ENCODE assay signal across 21 cellular contexts in the genomic region with DNA sequence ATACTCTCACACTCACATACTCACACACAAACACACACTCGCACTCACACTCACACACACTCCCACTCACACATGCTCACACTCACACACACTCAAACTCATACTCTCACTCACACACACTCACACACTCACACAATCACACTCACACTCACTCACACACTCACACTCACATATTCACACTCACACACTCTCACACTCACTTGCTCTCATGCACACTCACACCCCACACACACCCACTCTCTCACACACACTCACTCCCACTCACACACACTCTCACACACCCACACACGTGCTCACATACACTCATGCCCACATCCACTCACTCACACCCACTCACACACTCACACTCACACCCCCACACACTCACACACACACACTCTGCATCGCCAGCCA. TPM values are rescaled to one million over a fixed set of nuclear protein-coding genes. Genes with fewer than 3 reads are reported as not detected.
DNase-seq lines count a peak whose midpoint lies in the region; ATAC-seq, FAIRE-seq and TF ChIP-seq lines count a peak whose summit lies in the region.
"Had no signal": no experiment of that assay in that cellular context is flagged by ENCODE, and none has a peak within 500 bp of the region (broad histone marks: within the 10 kb centered on the region; RNA-seq: fewer than 3 reads in every experiment).

No MANE protein-coding gene starts in this region.

- no peak overlapping the region for H4K91ac ChIP-seq in neuronal stem cell (ENCODE audit: low read depth, low read length, poor library complexity)

- no peak overlapping the region for H3K23ac ChIP-seq in neuronal stem cell (ENCODE audit: low read depth, low read length, poor library complexity)

- no peak overlapping the region for H3K27ac ChIP-seq in HEK293 (ENCODE audit: extremely low read depth, low read depth, low read length)
- H3K27ac ChIP-seq in WERI-Rb-1 = peak overlapping the region; percentile 83
- peak overlapping the region; percentile 42 for H3K27ac ChIP-seq in layer of hippocampus (ENCODE audit: low read depth, low read length)
- no peak overlapping the region for H3K27ac ChIP-seq in neuronal stem cell (replicated peaks; ENCODE audit: low read length)
- H3K27ac ChIP-seq: BLaER1, KMS-11 had no signal

- H2BK15ac ChIP-seq in neuronal stem cell (ENCODE audit: low read length) = no peak overlapping the region

- no peak overlapping the region for H3K4me3 ChIP-seq in HEK293 (ENCODE audit: low read depth, low read length)
- no peak overlapping the region for H3K4me3 ChIP-seq in WERI-Rb-1 (ENCODE audit: low read depth, low read length)
- H3K4me3 ChIP-seq in bronchial epithelial cell (ENCODE audit: low read depth, low read length) = no peak overlapping the region
- no peak overlapping the region for H3K4me3 ChIP-seq in neuronal stem cell (ENCODE audit: low read length in 2 of 2)
- H3K4me3 ChIP-seq: BLaER1, GM23338 had no signal

- H2AFZ ChIP-seq in neuronal stem cell (ENCODE audit: low read length) = no peak overlapping the region
- H2AFZ ChIP-seq: GM23338 had no signal

- H3K14ac ChIP-seq in neuronal stem cell (ENCODE audit: low read length) = no peak overlapping the region

- H2BK12ac ChIP-seq in neuronal stem cell (ENCODE audit: low read length) = no peak overlapping the region

- DNase-seq in WERI-Rb-1 (no peak), bronchial epithelial cell (ENCODE audit: low read depth) (no peak), NCI-H510A (lab: John Stamatoyannopoulos, UW) (no peak), neuronal stem cell (ENCODE audit: low spot score) (no peak)
- DNase-seq: 8988T; CD4-positive, alpha-beta memory T cell; DMS153; GDM1; H7 had no signal

- H3K36me3 ChIP-seq in HEK293 (ENCODE audit: control insufficient read depth in 2 of 2, insufficient read depth in 1 of 2, low read length in 2 of 2) (no peaks in the 10 kb centered on the region), WERI-Rb-1 (no peaks in the 10 kb centered on the region), bronchial epithelial cell (ENCODE audit: control insufficient read depth, insufficient read depth, low read length) (no peaks in the 10 kb centered on the region), neuronal stem cell (replicated peaks in 1 of 2; ENCODE audit: control insufficient read depth in 2 of 2, insufficient read depth in 2 of 2, low read length in 2 of 2) (no peaks in the 10 kb centered on the region)
- H3K36me3 ChIP-seq: BLaER1 had no signal

- no peak overlapping the region for H2BK5ac ChIP-seq in neuronal stem cell (ENCODE audit: low read length)

- no peak overlapping the region for H3K9ac ChIP-seq in neuronal stem cell (ENCODE audit: low read depth, low read length, poor library complexity)
- H3K9ac ChIP-seq: BLaER1, KMS-11 had no signal

- no peak overlapping the region for H3K4me2 ChIP-seq in neuronal stem cell (ENCODE audit: insufficient read depth, low read length, poor library complexity, severe bottlenecking)
- H3K4me2 ChIP-seq: GM23338, KMS-11 had no signal

- CTCF ChIA-PET in HEK293 (lab: Yijun Ruan, JAX) = no interaction called here

- H4K8ac ChIP-seq in neuronal stem cell (ENCODE audit: low read depth, low read length) = no peak overlapping the region

- 100% methylated on average over 1 of the region's 3 CpGs; no CpG with 5 or more reads in 1 of the 2 donors for WGBS in neuronal stem cell (ENCODE audit: extremely low coverage in 2 of 2, insufficient read length in 2 of 2, insufficient replicate concordance in 1 of 2), 2 donors

- peaks cover 3% of the 10 kb centered on the region for H3K79me1 ChIP-seq in neuronal stem cell (ENCODE audit: low read depth, low read length)

- H3K27me3 ChIP-seq in WERI-Rb-1 (ENCODE audit: insufficient read depth, low read depth, severe bottlenecking) (peaks cover 21% of the 10 kb centered on the region), bronchial epithelial cell (ENCODE audit: control insufficient read depth, insufficient read depth, low read length) (no peaks in the 10 kb centered on the region), layer of hippocampus (ENCODE audit: control insufficient read depth, insufficient read depth, low read length) (no peaks in the 10 kb centered on the region), neuronal stem cell (ENCODE audit: control insufficient read depth in 3 of 3, insufficient read depth in 3 of 3, low read depth in 1 of 3, low read length in 3 of 3) (peaks cover 0 to 51% (median 15%) of the 10 kb centered on the region in 3 experiments)

- no peak for ATAC-seq in GM19395 (IDR thresholded peaks at IDR 0.05; ENCODE audit: unreplicated experiment)
- ATAC-seq in HG03045 (IDR thresholded peaks at IDR 0.05; ENCODE audit: unreplicated experiment) = no peak
- ATAC-seq: GM23338, HCT116, HepG2 had no signal

- H3K9me3 ChIP-seq in HEK293 (ENCODE audit: control insufficient read depth, insufficient read depth, low read depth, low read length) = no peaks in the 10 kb centered on the region
- no peaks in the 10 kb centered on the region for H3K9me3 ChIP-seq in WERI-Rb-1 (ENCODE audit: severe bottlenecking)
- no peaks in the 10 kb centered on the region for H3K9me3 ChIP-seq in neuronal stem cell (replicated peaks in 1 of 2; ENCODE audit: control insufficient read depth in 2 of 2, insufficient read depth in 1 of 2, low read depth in 1 of 2, low read length in 2 of 2)
- H3K9me3 ChIP-seq: BLaER1 had no signal

- H2AK5ac ChIP-seq in neuronal stem cell (ENCODE audit: low read depth, low read length) = no peak overlapping the region

- no peak for TF ChIP-seq CTCF in HEK293 (tag by site-specific recombination; IDR thresholded peaks at IDR 0.05)
- no peak for TF ChIP-seq CTCF in WERI-Rb-1 (IDR thresholded peaks at IDR 0.05; ENCODE audit: low read depth, low read length)
- no peak for TF ChIP-seq CTCF in bronchial epithelial cell (IDR thresholded peaks at IDR 0.05; ENCODE audit: insufficient read depth, low read length, severe bottlenecking)

- peak; percentile 32 for FAIRE-seq in bronchial epithelial cell (lab: Jason Lieb, UNC)
- FAIRE-seq: GM19239, HepG2 had no signal

- H2BK120ac ChIP-seq in neuronal stem cell (ENCODE audit: low read depth, low read length) = no peak overlapping the region

- H3K18ac ChIP-seq in neuronal stem cell (ENCODE audit: low read length) = no peak overlapping the region

- no peak overlapping the region for H3K4ac ChIP-seq in neuronal stem cell (ENCODE audit: low read length)

- POLR2A ChIA-PET in HEK293 (lab: Yijun Ruan, JAX) = no interaction called here

- H3K4me1 ChIP-seq in HEK293 (ENCODE audit: control insufficient read depth, insufficient read depth, low read length) (no peaks in the 10 kb centered on the region), neuronal stem cell (ENCODE audit: control insufficient read depth in 2 of 2, insufficient read depth in 1 of 2, low read depth in 1 of 2, low read length in 2 of 2) (peaks cover 0 to 1% of the 10 kb centered on the region in 2 donors)

TF ChIP-seq in HEK293, 187 proteins besides CTCF, POLR2A, EP300 and RAD21 (continues in another document):
- TF ChIP-seq ZNF521 (tag by site-specific recombination; IDR thresholded peaks at IDR 0.05) = peak; percentile 87; the same call in 1 of the 2 replicates
- TF ChIP-seq ZNF76 (tag by site-specific recombination; IDR thresholded peaks at IDR 0.05; ENCODE audit: borderline replicate concordance, low read depth) = 0 out of 2 replicates have a peak, but pooled peaks have one; percentile 31
- peak; percentile 100 for TF ChIP-seq EGR2 (tag by site-specific recombination; IDR thresholded peaks at IDR 0.05; ENCODE audit: low read depth)
- TF ChIP-seq, protein P1, sequence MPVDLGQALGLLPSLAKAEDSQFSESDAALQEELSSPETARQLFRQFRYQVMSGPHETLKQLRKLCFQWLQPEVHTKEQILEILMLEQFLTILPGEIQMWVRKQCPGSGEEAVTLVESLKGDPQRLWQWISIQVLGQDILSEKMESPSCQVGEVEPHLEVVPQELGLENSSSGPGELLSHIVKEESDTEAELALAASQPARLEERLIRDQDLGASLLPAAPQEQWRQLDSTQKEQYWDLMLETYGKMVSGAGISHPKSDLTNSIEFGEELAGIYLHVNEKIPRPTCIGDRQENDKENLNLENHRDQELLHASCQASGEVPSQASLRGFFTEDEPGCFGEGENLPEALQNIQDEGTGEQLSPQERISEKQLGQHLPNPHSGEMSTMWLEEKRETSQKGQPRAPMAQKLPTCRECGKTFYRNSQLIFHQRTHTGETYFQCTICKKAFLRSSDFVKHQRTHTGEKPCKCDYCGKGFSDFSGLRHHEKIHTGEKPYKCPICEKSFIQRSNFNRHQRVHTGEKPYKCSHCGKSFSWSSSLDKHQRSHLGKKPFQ (tag by site-specific recombination; IDR thresholded peaks at IDR 0.05) = peak; percentile 99
- 0 out of 2 replicates have a peak, but pooled peaks have one; percentile 28 for TF ChIP-seq ZFP3 (tag by site-specific recombination; IDR thresholded peaks at IDR 0.05; ENCODE audit: low read depth)
- TF ChIP-seq RBAK (tag by site-specific recombination; IDR thresholded peaks at IDR 0.05) = 0 out of 2 replicates have a peak, but pooled peaks have one; percentile 28
- TF ChIP-seq ZNF777 (tag by site-specific recombination; IDR thresholded peaks at IDR 0.05; ENCODE audit: borderline replicate concordance) = no peak
- no peak for TF ChIP-seq ZNF341 (tag by site-specific recombination; IDR thresholded peaks at IDR 0.05; ENCODE audit: low read depth)
- no peak for TF ChIP-seq MEIS1 (CRISPR knock-in tag; IDR thresholded peaks at IDR 0.05; ENCODE audit: borderline replicate concordance)
- TF ChIP-seq ZNF792 (tag by site-specific recombination; IDR thresholded peaks at IDR 0.05) = no peak
- TF ChIP-seq ZNF571 (tag by site-specific recombination; IDR thresholded peaks at IDR 0.05) = peak; percentile 56; the same call in 1 of the 2 replicates
- TF ChIP-seq ZNF175 (tag by site-specific recombination; IDR thresholded peaks at IDR 0.05) = no peak
- peak; percentile 56; the same call in 1 of the 2 replicates for TF ChIP-seq ZNF544 (tag by site-specific recombination; IDR thresholded peaks at IDR 0.05)
- no peak for TF ChIP-seq ZFP41 (tag by site-specific recombination; IDR thresholded peaks at IDR 0.05; ENCODE audit: borderline replicate concordance)
- no peak; the same call in 1 of the 2 replicates for TF ChIP-seq ZNF112 (tag by site-specific recombination; IDR thresholded peaks at IDR 0.05)

RNA-seq across cellular contexts. Expression of a gene that starts 4.9 kb away (rescaled TPM):
- not detected in 2 replicates for total RNA-seq in bronchial epithelial cell
- 0.49 TPM for polyA plus RNA-seq in neuronal stem cell (2013, experiment 1 of 2)
- 0.48 TPM for polyA plus RNA-seq in neuronal stem cell (2013, experiment 2 of 2)
- total RNA-seq: CD4-positive, alpha-beta memory T cell; Daoy; H7; HepG2 had no signal
- polyA plus RNA-seq: CD14-positive monocyte, GM23338, HepG2 had no signal

RNA-seq across cellular contexts. Expression of a gene that starts 17.7 kb away (rescaled TPM):
- 0.26 TPM in 1 of 2 replicates, not detected in the other for total RNA-seq in bronchial epithelial cell
- polyA plus RNA-seq in neuronal stem cell (2013, experiment 1 of 2) = 3.8 TPM
- 4.3 TPM for polyA plus RNA-seq in neuronal stem cell (2013, experiment 2 of 2)
- total RNA-seq: CD4-positive, alpha-beta memory T cell had no signal
- polyA plus RNA-seq: CD14-positive monocyte; CD4-positive, alpha-beta memory T cell had no signal

RNA-seq across cellular contexts. Expression of a gene that starts 42.1 kb away (rescaled TPM):
- total RNA-seq in bronchial epithelial cell = 7.4 and 10.9 TPM in 2 replicates
- 19.4 TPM for polyA plus RNA-seq in neuronal stem cell (2013, experiment 1 of 2)
- 20.0 TPM for polyA plus RNA-seq in neuronal stem cell (2013, experiment 2 of 2)

Comparison
In these comparisons a context has a peak if more than half of its experiments do, and no peak if none do; other contexts are left out.
1. H3K27ac ChIP-seq: peak in WERI-Rb-1 (single experiment) and layer of hippocampus (single experiment); none in HEK293 (single experiment) and neuronal stem cell (single experiment).